In the genomic region with DNA sequence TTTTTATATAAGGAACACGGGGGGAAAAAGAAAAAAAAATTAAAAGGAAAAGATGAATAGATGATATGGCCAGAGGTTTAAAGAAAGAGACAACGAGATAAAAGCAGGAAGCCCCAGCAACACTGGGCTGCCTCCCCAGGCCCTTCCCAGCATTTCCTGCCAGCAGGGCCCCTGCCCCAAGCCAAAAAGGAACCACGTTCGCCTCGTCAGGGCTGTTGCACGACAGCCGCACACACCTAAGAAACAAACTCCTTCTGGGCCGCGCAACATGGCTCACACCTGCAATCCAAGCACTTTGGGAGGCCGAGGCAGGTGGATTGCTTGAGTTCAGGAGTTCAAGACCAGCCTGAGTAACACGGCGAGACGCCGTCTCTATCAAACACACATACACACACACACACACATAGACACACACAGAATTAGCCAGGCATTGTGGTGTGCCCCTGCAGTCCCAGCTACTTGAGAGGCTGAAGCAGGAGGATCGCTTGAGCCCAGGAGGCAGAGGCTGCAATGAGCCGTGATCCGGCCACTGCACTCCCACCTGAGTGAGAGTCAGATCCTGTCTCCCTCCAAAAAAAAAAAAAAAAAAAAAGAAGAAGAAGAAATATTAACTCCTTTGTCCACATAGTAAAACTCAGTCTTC, we compare ENCODE assay signal across 1 cellular context.
A peak's percentile ranks its signal among the peaks of the same experiment; 100 is the strongest.
TF ChIP-seq lines count a peak whose summit lies in the region.

No MANE protein-coding gene starts in this region.

TF ChIP-seq in HepG2, 621 proteins besides CTCF, POLR2A, EP300 and RAD21 (continued from another document):
- TF ChIP-seq, protein P1, sequence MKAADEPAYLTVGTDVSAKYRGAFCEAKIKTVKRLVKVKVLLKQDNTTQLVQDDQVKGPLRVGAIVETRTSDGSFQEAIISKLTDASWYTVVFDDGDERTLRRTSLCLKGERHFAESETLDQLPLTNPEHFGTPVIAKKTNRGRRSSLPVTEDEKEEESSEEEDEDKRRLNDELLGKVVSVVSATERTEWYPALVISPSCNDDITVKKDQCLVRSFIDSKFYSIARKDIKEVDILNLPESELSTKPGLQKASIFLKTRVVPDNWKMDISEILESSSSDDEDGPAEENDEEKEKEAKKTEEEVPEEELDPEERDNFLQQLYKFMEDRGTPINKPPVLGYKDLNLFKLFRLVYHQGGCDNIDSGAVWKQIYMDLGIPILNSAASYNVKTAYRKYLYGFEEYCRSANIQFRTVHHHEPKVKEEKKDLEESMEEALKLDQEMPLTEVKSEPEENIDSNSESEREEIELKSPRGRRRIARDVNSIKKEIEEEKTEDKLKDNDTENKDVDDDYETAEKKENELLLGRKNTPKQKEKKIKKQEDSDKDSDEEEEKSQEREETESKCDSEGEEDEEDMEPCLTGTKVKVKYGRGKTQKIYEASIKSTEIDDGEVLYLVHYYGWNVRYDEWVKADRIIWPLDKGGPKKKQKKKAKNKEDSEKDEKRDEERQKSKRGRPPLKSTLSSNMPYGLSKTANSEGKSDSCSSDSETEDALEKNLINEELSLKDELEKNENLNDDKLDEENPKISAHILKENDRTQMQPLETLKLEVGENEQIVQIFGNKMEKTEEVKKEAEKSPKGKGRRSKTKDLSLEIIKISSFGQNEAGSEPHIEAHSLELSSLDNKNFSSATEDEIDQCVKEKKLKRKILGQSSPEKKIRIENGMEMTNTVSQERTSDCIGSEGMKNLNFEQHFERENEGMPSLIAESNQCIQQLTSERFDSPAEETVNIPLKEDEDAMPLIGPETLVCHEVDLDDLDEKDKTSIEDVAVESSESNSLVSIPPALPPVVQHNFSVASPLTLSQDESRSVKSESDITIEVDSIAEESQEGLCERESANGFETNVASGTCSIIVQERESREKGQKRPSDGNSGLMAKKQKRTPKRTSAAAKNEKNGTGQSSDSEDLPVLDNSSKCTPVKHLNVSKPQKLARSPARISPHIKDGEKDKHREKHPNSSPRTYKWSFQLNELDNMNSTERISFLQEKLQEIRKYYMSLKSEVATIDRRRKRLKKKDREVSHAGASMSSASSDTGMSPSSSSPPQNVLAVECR (CRISPR knock-in tag; IDR thresholded peaks at IDR 0.05; ENCODE audit: borderline replicate concordance): 0 out of 2 replicates have a peak, but pooled peaks have one; percentile 5
